Comparison of ENCODE assay signal across 13 cellular contexts in genomic region chr3:43323541-43323940, GRCh38. TPM values are rescaled to one million over a fixed set of nuclear protein-coding genes. Genes with fewer than 3 reads are reported as not detected.
DNase-seq lines count a peak whose midpoint lies in the region; ATAC-seq and TF ChIP-seq lines count a peak whose summit lies in the region.
"Had no signal": no experiment of that assay in that cellular context is flagged by ENCODE, and none has a peak within 500 bp of the region (broad histone marks: within the 10 kb centered on the region; RNA-seq: fewer than 3 reads in every experiment).

No MANE protein-coding gene starts in this region.

- no peak for DNase-seq in left ventricle myocardium inferior
- no peak for DNase-seq in right cardiac atrium
- no peak for DNase-seq in HL-60 (ENCODE audit: low read depth in 1 of 2, low spot score in 1 of 2)
- DNase-seq in naive thymus-derived CD8-positive, alpha-beta T cell: no peak
- no peak for DNase-seq in suprapubic skin (ENCODE audit: low spot score in 2 of 2)
- no peak for DNase-seq in HuH-7.5 (ENCODE audit: low spot score)
- DNase-seq: DMS153, DMS79, GDM1, GOT3, H9 had no signal

- peaks cover 0 to 49% (median 17%) of the 10 kb centered on the region in 3 donors for H3K36me3 Mint-ChIP-seq in naive thymus-derived CD8-positive, alpha-beta T cell

- intact Hi-C loops in left ventricle myocardium inferior (cut with micrococcal nuclease): no loop called here
- intact Hi-C loops in right cardiac atrium (cut with DNase I): no loop called here

- H3K4me1 Mint-ChIP-seq in naive thymus-derived CD8-positive, alpha-beta T cell: peaks cover 37 to 94% (median 83%) of the 10 kb centered on the region in 4 donors

- H3K27me3 ChIP-seq in left ventricle myocardium inferior (ENCODE audit: low read depth) (no peaks in the 10 kb centered on the region), right cardiac atrium (ENCODE audit: control insufficient read depth, insufficient read depth) (no peaks in the 10 kb centered on the region), HL-60 (ENCODE audit: insufficient read depth, poor library complexity, severe bottlenecking) (no peaks in the 10 kb centered on the region), suprapubic skin (no peaks in the 10 kb centered on the region)
- H3K27me3 ChIP-seq: BLaER1 treated with 17β-estradiol and CSF1 and Interleukin-3, amounts not matched to agents 10 nM and 100 nM had no signal

- no peak for TF ChIP-seq EP300 in suprapubic skin (IDR thresholded peaks at IDR 0.05)

- 99% methylated on average over 1 of the region's 1 CpG for WGBS in right cardiac atrium
- 96% methylated on average over 1 of the region's 1 CpG for WGBS in suprapubic skin

- peaks cover 5% of the 10 kb centered on the region for H3K9me3 ChIP-seq in left ventricle myocardium inferior (replicated peaks)
- H3K9me3 ChIP-seq in right cardiac atrium (ENCODE audit: control insufficient read depth, low read length): no peaks in the 10 kb centered on the region
- no peaks in the 10 kb centered on the region for H3K9me3 ChIP-seq in suprapubic skin

- TF ChIP-seq CTCF in left ventricle myocardium inferior (IDR thresholded peaks at IDR 0.05; ENCODE audit: borderline replicate concordance): no peak
- no peak for TF ChIP-seq CTCF in HL-60 (IDR thresholded peaks at IDR 0.05; ENCODE audit: insufficient read depth, low read length)
- no peak for TF ChIP-seq CTCF in suprapubic skin (IDR thresholded peaks at IDR 0.05)

- no peak for ATAC-seq in right cardiac atrium
- no peak for ATAC-seq in naive thymus-derived CD8-positive, alpha-beta T cell

- H3K36me3 ChIP-seq in left ventricle myocardium inferior (no peaks in the 10 kb centered on the region), suprapubic skin (no peaks in the 10 kb centered on the region)

- H3K4me3 Mint-ChIP-seq in naive thymus-derived CD8-positive, alpha-beta T cell: peak overlapping the region in 1 of 10 donors; percentile 13
- H3K4me3 Mint-ChIP-seq: B cell, H9 had no signal

- peaks cover 0 to 2% (median 0%) of the 10 kb centered on the region in 9 donors for H3K9me3 Mint-ChIP-seq in naive thymus-derived CD8-positive, alpha-beta T cell
- H3K9me3 Mint-ChIP-seq: H9 had no signal

- peaks cover 85% of the 10 kb centered on the region for H3K4me1 ChIP-seq in left ventricle myocardium inferior
- peaks cover 12% of the 10 kb centered on the region for H3K4me1 ChIP-seq in right cardiac atrium (ENCODE audit: control insufficient read depth, insufficient read depth, low read length)
- peaks cover 39% of the 10 kb centered on the region for H3K4me1 ChIP-seq in suprapubic skin

- H3K27ac Mint-ChIP-seq in naive thymus-derived CD8-positive, alpha-beta T cell: peak overlapping the region in 6 of 10 donors; percentile 22 to 92 (median 76)
- H3K27ac Mint-ChIP-seq: B cell, H9 had no signal

- H3K4me3 ChIP-seq in left ventricle myocardium inferior: no peak overlapping the region
- H3K4me3 ChIP-seq in right cardiac atrium (ENCODE audit: low read length): no peak overlapping the region
- H3K4me3 ChIP-seq in HL-60 (replicated peaks; ENCODE audit: insufficient read depth, low read length): no peak overlapping the region
- H3K4me3 ChIP-seq in suprapubic skin: no peak overlapping the region
- H3K4me3 ChIP-seq: BLaER1 treated with 17β-estradiol and CSF1 and Interleukin-3, amounts not matched to agents 10 nM and 100 nM had no signal

- POLR2A ChIA-PET in naive thymus-derived CD8-positive, alpha-beta T cell (lab: Charles Lee): interaction anchor here (1.1 to 8.7 kb wide), 4 partner anchors 9 to 27 kb away, joined by 3 to 60 read pairs (median 9); no protein-coding TSS in a partner anchor

- H3K27me3 Mint-ChIP-seq in naive thymus-derived CD8-positive, alpha-beta T cell: no peaks in the 10 kb centered on the region
- H3K27me3 Mint-ChIP-seq: B cell had no signal

- TF ChIP-seq POLR2A in suprapubic skin (IDR thresholded peaks at IDR 0.05): no peak

- peak overlapping the region; percentile 82 for H3K27ac ChIP-seq in left ventricle myocardium inferior (replicated peaks)
- H3K27ac ChIP-seq in right cardiac atrium (ENCODE audit: low read length): no peak overlapping the region
- H3K27ac ChIP-seq in HL-60 (replicated peaks): 0 out of 2 replicates have a peak overlapping the region, but pooled peaks have one; percentile 17
- no peak overlapping the region for H3K27ac ChIP-seq in suprapubic skin
- H3K27ac ChIP-seq: BLaER1 treated with 17β-estradiol and CSF1 and Interleukin-3, amounts not matched to agents 10 nM and 100 nM had no signal

RNA-seq across cellular contexts. Expression of gene SNRK, which starts 37.2 kb away (rescaled TPM):
- total RNA-seq in left ventricle myocardium inferior (23.1 TPM), right cardiac atrium (10 to 100 TPM; 23.6 to 29.0 (median 27.2) TPM), suprapubic skin (100 to 1,000 TPM; 107 to 213 (median 177) TPM)
- polyA plus RNA-seq in right cardiac atrium: 12.1 TPM
- total RNA-seq in naive thymus-derived CD8-positive, alpha-beta T cell: 100 to 1,000 TPM; 206 to 225 TPM
- 10 to 100 TPM; 71.1 to 97.5 (median 90.6) TPM for polyA plus RNA-seq in naive thymus-derived CD8-positive, alpha-beta T cell

Comparison
In these comparisons a context has a peak if more than half of its experiments do, and no peak if none do; other contexts are left out.
1. H3K27ac ChIP-seq: peak in left ventricle myocardium inferior (single experiment) and HL-60 (single experiment); none in right cardiac atrium (single experiment) and suprapubic skin (single experiment).